In genomic region chr3:108125151-108125540, GRCh38 we compare ENCODE assay signal across 11 cellular contexts. TPM values are rescaled to one million over a fixed set of nuclear protein-coding genes. Genes with fewer than 3 reads are reported as not detected.
DNase-seq lines count a peak whose midpoint lies in the region; ATAC-seq, FAIRE-seq and TF ChIP-seq lines count a peak whose summit lies in the region.
"Had no signal": no experiment of that assay in that cellular context is flagged by ENCODE, and none has a peak within 500 bp of the region (broad histone marks: within the 10 kb centered on the region; RNA-seq: fewer than 3 reads in every experiment).

No MANE protein-coding gene starts in this region.

- no peak for FAIRE-seq in D721Med (lab: Jason Lieb, UNC)

- TF ChIP-seq CTCF in D721Med (IDR thresholded peaks at IDR 0.05; ENCODE audit: insufficient read depth, missing control alignments): no peak

- H3K4me3 ChIP-seq in Jurkat, Clone E6-1 (ENCODE audit: low read length): peak overlapping the region; percentile 76
- H3K4me3 ChIP-seq: testis had no signal

- H3K27me3 Mint-ChIP-seq in activated T-helper 1 cell treated with anti-CD3 and anti-CD28 coated beads, Interleukin-12 subunit alpha, Interleukin-12 subunit beta, Interleukin-2, Interleukin-4 antibody, amounts not matched to agents 30 ng/mL and 10 ng/mL and 1 ng/mL, durations not matched to agents 14 hours and 24 hours and 36 hours (ENCODE audit: insufficient read depth): peaks cover 2% of the 10 kb centered on the region
- no peaks in the 10 kb centered on the region for H3K27me3 Mint-ChIP-seq in natural killer cell treated with Interleukin-12 subunit alpha and Interleukin-12 subunit beta and Interleukin-15 and Interleukin-18, amount 100 ng/mL, for 72 hours

- intact Hi-C loops in activated T-helper 1 cell treated with anti-CD3 and anti-CD28 coated beads, Interleukin-12 subunit alpha, Interleukin-12 subunit beta, Interleukin-2, Interleukin-4 antibody, amounts not matched to agents 30 ng/mL and 10 ng/mL and 1 ng/mL, durations not matched to agents 14 hours and 24 hours and 36 hours (cut with micrococcal nuclease): loop anchor here (1.0 to 10.0 kb wide), 7 partner anchors 35 to 710 kb away; partner anchors contain the start of genes BBX and IFT57

- DNase-seq in NCI-H2107 treated with DMSO at 0.1 percent for 48 hours (lab: John Stamatoyannopoulos, UW; ENCODE audit: unreplicated experiment): peak; percentile 78
- DNase-seq in NCI-H2107 (lab: John Stamatoyannopoulos, UW): no peak
- peak; percentile 51 for DNase-seq in Jurkat, Clone E6-1 (ENCODE audit: low read depth, low spot score)
- DNase-seq in activated T-helper 1 cell treated with anti-CD3 and anti-CD28 coated beads, Interleukin-12 subunit alpha, Interleukin-12 subunit beta, Interleukin-2, Interleukin-4 antibody, amounts not matched to agents 30 ng/mL and 10 ng/mL and 1 ng/mL, durations not matched to agents 14 hours and 24 hours and 36 hours (ENCODE audit: low spot score): no peak
- no peak for DNase-seq in natural killer cell treated with Interleukin-12 subunit alpha and Interleukin-12 subunit beta and Interleukin-15 and Interleukin-18, amount 100 ng/mL, for 72 hours (ENCODE audit: low spot score)
- no peak for DNase-seq in D721Med (ENCODE audit: insufficient read length, low spot score)
- DNase-seq in NCI-H748 treated with DMSO at 0.1 percent for 48 hours (lab: John Stamatoyannopoulos, UW): no peak
- DNase-seq in effector CD8-positive, alpha-beta T cell (lab: John Stamatoyannopoulos, UW): no peak
- DNase-seq: DMS 273 treated with DMSO at 0.1 percent for 48 hours, testis had no signal

- H3K27ac Mint-ChIP-seq in activated T-helper 1 cell treated with anti-CD3 and anti-CD28 coated beads, Interleukin-12 subunit alpha, Interleukin-12 subunit beta, Interleukin-2, Interleukin-4 antibody, amounts not matched to agents 30 ng/mL and 10 ng/mL and 1 ng/mL, durations not matched to agents 14 hours and 24 hours and 36 hours: peak overlapping the region; percentile 96
- peak overlapping the region; percentile 97 to 100 for H3K27ac Mint-ChIP-seq in natural killer cell treated with Interleukin-12 subunit alpha and Interleukin-12 subunit beta and Interleukin-15 and Interleukin-18, amount 100 ng/mL, for 72 hours

- peaks cover 11% of the 10 kb centered on the region for H3K9me3 Mint-ChIP-seq in activated T-helper 1 cell treated with anti-CD3 and anti-CD28 coated beads, Interleukin-12 subunit alpha, Interleukin-12 subunit beta, Interleukin-2, Interleukin-4 antibody, amounts not matched to agents 30 ng/mL and 10 ng/mL and 1 ng/mL, durations not matched to agents 14 hours and 24 hours and 36 hours
- H3K9me3 Mint-ChIP-seq in natural killer cell treated with Interleukin-12 subunit alpha and Interleukin-12 subunit beta and Interleukin-15 and Interleukin-18, amount 100 ng/mL, for 72 hours: peaks cover 8% of the 10 kb centered on the region
- H3K9me3 Mint-ChIP-seq: brain had no signal

- no peak for ATAC-seq in natural killer cell treated with Interleukin-12 subunit alpha and Interleukin-12 subunit beta and Interleukin-15 and Interleukin-18, amount 100 ng/mL, for 72 hours

- H3K36me3 Mint-ChIP-seq in activated T-helper 1 cell treated with anti-CD3 and anti-CD28 coated beads, Interleukin-12 subunit alpha, Interleukin-12 subunit beta, Interleukin-2, Interleukin-4 antibody, amounts not matched to agents 30 ng/mL and 10 ng/mL and 1 ng/mL, durations not matched to agents 14 hours and 24 hours and 36 hours (ENCODE audit: low read depth): peaks cover 32% of the 10 kb centered on the region
- H3K36me3 Mint-ChIP-seq in natural killer cell treated with Interleukin-12 subunit alpha and Interleukin-12 subunit beta and Interleukin-15 and Interleukin-18, amount 100 ng/mL, for 72 hours: peaks cover 20% of the 10 kb centered on the region
- H3K36me3 Mint-ChIP-seq: brain had no signal

- peak overlapping the region; percentile 89 for H3K4me3 Mint-ChIP-seq in activated T-helper 1 cell treated with anti-CD3 and anti-CD28 coated beads, Interleukin-12 subunit alpha, Interleukin-12 subunit beta, Interleukin-2, Interleukin-4 antibody, amounts not matched to agents 30 ng/mL and 10 ng/mL and 1 ng/mL, durations not matched to agents 14 hours and 24 hours and 36 hours
- peak overlapping the region; percentile 95 for H3K4me3 Mint-ChIP-seq in natural killer cell treated with Interleukin-12 subunit alpha and Interleukin-12 subunit beta and Interleukin-15 and Interleukin-18, amount 100 ng/mL, for 72 hours
- H3K4me3 Mint-ChIP-seq: brain had no signal

- H3K4me1 Mint-ChIP-seq in activated T-helper 1 cell treated with anti-CD3 and anti-CD28 coated beads, Interleukin-12 subunit alpha, Interleukin-12 subunit beta, Interleukin-2, Interleukin-4 antibody, amounts not matched to agents 30 ng/mL and 10 ng/mL and 1 ng/mL, durations not matched to agents 14 hours and 24 hours and 36 hours (ENCODE audit: low read depth): peaks cover 61% of the 10 kb centered on the region
- peaks cover 49 to 63% of the 10 kb centered on the region in 2 donors for H3K4me1 Mint-ChIP-seq in natural killer cell treated with Interleukin-12 subunit alpha and Interleukin-12 subunit beta and Interleukin-15 and Interleukin-18, amount 100 ng/mL, for 72 hours (ENCODE audit: low read depth in 2 of 2)

RNA-seq across cellular contexts. Expression of gene CD47, which starts 34.3 kb away (rescaled TPM):
- polyA plus RNA-seq in Jurkat, Clone E6-1 (2012; ENCODE audit: insufficient read depth, insufficient read length): 275 TPM
- 98.3 and 105 TPM in 2 replicates for total RNA-seq in activated T-helper 1 cell treated with anti-CD3 and anti-CD28 coated beads, Interleukin-12 subunit alpha, Interleukin-12 subunit beta, Interleukin-2, Interleukin-4 antibody, amounts not matched to agents 30 ng/mL and 10 ng/mL and 1 ng/mL, durations not matched to agents 14 hours and 24 hours and 36 hours
- total RNA-seq in natural killer cell treated with Interleukin-12 subunit alpha and Interleukin-12 subunit beta and Interleukin-15 and Interleukin-18, amount 100 ng/mL, for 72 hours: 100 to 1,000 TPM in 1 of 2 donors, 10 to 100 TPM in 1; 82.6 to 113 TPM

Comparison
In these comparisons a context has a peak if more than half of its experiments do, and no peak if none do; other contexts are left out.
1. DNase-seq: peak in NCI-H2107 treated with DMSO at 0.1 percent for 48 hours (single experiment) and Jurkat, Clone E6-1 (single experiment); none in NCI-H2107 (single experiment), activated T-helper 1 cell treated with anti-CD3 and anti-CD28 coated beads, Interleukin-12 subunit alpha, Interleukin-12 subunit beta, Interleukin-2, Interleukin-4 antibody, amounts not matched to agents 30 ng/mL and 10 ng/mL and 1 ng/mL, durations not matched to agents 14 hours and 24 hours and 36 hours (single experiment), natural killer cell treated with Interleukin-12 subunit alpha and Interleukin-12 subunit beta and Interleukin-15 and Interleukin-18, amount 100 ng/mL, for 72 hours (single experiment), D721Med (single experiment), NCI-H748 treated with DMSO at 0.1 percent for 48 hours (single experiment) and effector CD8-positive, alpha-beta T cell (single experiment).